Comparison of ENCODE assay signal across 8 cellular contexts in genomic region chrX:131812847-131813825, GRCh38.
A peak's percentile ranks its signal among the peaks of the same experiment; 100 is the strongest.
DNase-seq lines count a peak whose midpoint lies in the region; ATAC-seq and TF ChIP-seq lines count a peak whose summit lies in the region.

No MANE protein-coding gene starts in this region.

- DNase-seq in AG08396 (ENCODE audit: low spot score) = peak; percentile 65
- peak; percentile 63 for DNase-seq in WERI-Rb-1
- DNase-seq in breast epithelium (ENCODE audit: low spot score in 2 of 2) = peak; percentile 53 to 87
- DNase-seq in stimulated activated naive CD8-positive, alpha-beta T cell treated with anti-CD3 and anti-CD28 coated beads, Interleukin-15, Interleukin-2, amounts not matched to agents 100 U/mL and 50 U/mL, for 24 hours = peak; percentile 50
- DNase-seq in HCEC 1CT = no peak

- H3K4me3 ChIP-seq in WERI-Rb-1 (ENCODE audit: low read depth, low read length) (peak overlapping the region; percentile 43), breast epithelium (peak overlapping the region; percentile 38 to 67 (median 49)), mucosa of rectum (ENCODE audit: low read length in 2 of 2) (peak overlapping the region; percentile 76 to 81)

- H3K9me3 ChIP-seq in WERI-Rb-1 (ENCODE audit: severe bottlenecking) (no peaks in the 10 kb centered on the region), breast epithelium (no peaks in the 10 kb centered on the region), mucosa of rectum (ENCODE audit: control insufficient read depth in 2 of 2, low read length in 2 of 2) (no peaks in the 10 kb centered on the region)

- H3K9ac ChIP-seq in mucosa of rectum (ENCODE audit: low read depth in 1 of 2, low read length in 2 of 2) = peak overlapping the region in 1 of 2 donors; percentile 43

- no peak for TF ChIP-seq POLR2A in breast epithelium (IDR thresholded peaks at IDR 0.05)

- no peaks in the 10 kb centered on the region for H3K27me3 ChIP-seq in WERI-Rb-1 (ENCODE audit: insufficient read depth, low read depth, severe bottlenecking)
- H3K27me3 ChIP-seq in breast epithelium = no peaks in the 10 kb centered on the region
- H3K27me3 ChIP-seq in mucosa of rectum (ENCODE audit: control insufficient read depth in 2 of 2, insufficient read depth in 2 of 2, low read length in 2 of 2) = peaks cover 2 to 3% of the 10 kb centered on the region in 2 donors

- H3K36me3 ChIP-seq in WERI-Rb-1 (no peaks in the 10 kb centered on the region), breast epithelium (no peaks in the 10 kb centered on the region), mucosa of rectum (ENCODE audit: control insufficient read depth in 2 of 2, insufficient read depth in 2 of 2, low read length in 2 of 2) (no peaks in the 10 kb centered on the region)

- ATAC-seq in GM19043 (IDR thresholded peaks at IDR 0.05; ENCODE audit: low read depth, unreplicated experiment) = peak; percentile 88
- peak; percentile 92 for ATAC-seq in HG03196 (IDR thresholded peaks at IDR 0.05; ENCODE audit: unreplicated experiment)
- peak; percentile 82 for ATAC-seq in stimulated activated naive CD8-positive, alpha-beta T cell treated with anti-CD3 and anti-CD28 coated beads, Interleukin-15, Interleukin-2, amounts not matched to agents 100 U/mL and 50 U/mL, for 24 hours

- peak overlapping the region; percentile 72 for H3K27ac ChIP-seq in WERI-Rb-1
- H3K27ac ChIP-seq in breast epithelium = peak overlapping the region; percentile 68 to 80
- H3K27ac ChIP-seq in mucosa of rectum (ENCODE audit: low read depth in 2 of 2, low read length in 2 of 2) = peak overlapping the region; percentile 63 to 81

- intact Hi-C loops in breast epithelium (cut with DNase I; ENCODE audit: low total_unique reads) = no loop called here

- TF ChIP-seq CTCF in WERI-Rb-1 (IDR thresholded peaks at IDR 0.05; ENCODE audit: low read depth, low read length) (0 out of 2 replicates have a peak, but pooled peaks have one; percentile 18), breast epithelium (IDR thresholded peaks at IDR 0.05) (peak in 2 of 3 donors; percentile 41 to 59)

- H3K4me1 ChIP-seq in breast epithelium = no peaks in the 10 kb centered on the region
- peaks cover 0 to 5% of the 10 kb centered on the region in 2 donors for H3K4me1 ChIP-seq in mucosa of rectum (ENCODE audit: control insufficient read depth in 2 of 2, insufficient read depth in 2 of 2, low read length in 2 of 2)
